ENCODE assay signal across 27 cellular contexts in genomic region chr2:161118722-161119121, GRCh38. TPM values are rescaled to one million over a fixed set of nuclear protein-coding genes. Genes with fewer than 3 reads are reported as not detected.
DNase-seq lines count a peak whose midpoint lies in the region; ATAC-seq lines count a peak whose summit lies in the region.
"Had no signal": no experiment of that assay in that cellular context is flagged by ENCODE, and none has a peak within 500 bp of the region (broad histone marks: within the 10 kb centered on the region; RNA-seq: fewer than 3 reads in every experiment).

No MANE protein-coding gene starts in this region.

- DNase-seq in activated CD4-positive, CD25-positive, alpha-beta regulatory T cell treated with anti-CD3 and anti-CD28 coated beads, Interleukin-2, amount 50 U/mL, for 72 hours = no peak
- no peak for DNase-seq in posterior vena cava (ENCODE audit: low spot score)
- no peak for DNase-seq in NCI-H2029 (lab: John Stamatoyannopoulos, UW)
- DNase-seq: activated B cell treated with CpG ODN at 0.5 μM for 24 hours; activated T-cell treated with anti-CD3 and anti-CD28 coated beads, Interleukin-2, amount 50 U/mL, for 24 hours; C1 segment of cervical spinal cord; Caco-2; effector CD4-positive, alpha-beta T cell; GDM1; glutamatergic neuron; GM23248; islet precursor cell; left lung; NCI-H1417 treated with DMSO at 0.1 percent for 48 hours; NCI-H2081 treated with DMSO at 0.1 percent for 48 hours; NCI-H2227 treated with DMSO at 0.1 percent for 48 hours; NCI-H526; OCI-M1; ovary; upper lobe of left lung had no signal

- H3K4me1 Mint-ChIP-seq in activated T-helper 17 cell treated with anti-CD3 and anti-CD28 coated beads, Interleukin-2, amount 50 U/mL, for 72 hours = peaks cover 15% of the 10 kb centered on the region

- ATAC-seq in activated CD4-positive, CD25-positive, alpha-beta regulatory T cell treated with anti-CD3 and anti-CD28 coated beads, Interleukin-2, amount 50 U/mL, for 24 hours = peak; percentile 21 to 50
- ATAC-seq in HG02938 (IDR thresholded peaks at IDR 0.05; ENCODE audit: unreplicated experiment) (peak; percentile 59), HG03196 (IDR thresholded peaks at IDR 0.05; ENCODE audit: unreplicated experiment) (peak; percentile 41), HG03095 (IDR thresholded peaks at IDR 0.05; ENCODE audit: unreplicated experiment) (no peak)
- ATAC-seq in activated T-helper 17 cell treated with anti-CD3 and anti-CD28 coated beads, Interleukin-2, amount 50 U/mL, for 72 hours (replicated peaks) = no peak
- ATAC-seq: left lung; stimulated activated effector memory CD8-positive, alpha-beta T cell treated with anti-CD3 and anti-CD28 coated beads, Interleukin-12 subunit alpha, Interleukin-12 subunit beta, amount 100 ng/mL, for 72 hours had no signal

- H3K9me3 Mint-ChIP-seq in activated T-helper 17 cell treated with anti-CD3 and anti-CD28 coated beads, Interleukin-2, amount 50 U/mL, for 72 hours = no peaks in the 10 kb centered on the region
- H3K9me3 Mint-ChIP-seq: activated B cell treated with CpG ODN at 0.5 μM for 24 hours; activated T-cell treated with anti-CD3 and anti-CD28 coated beads, Interleukin-2, amount 50 U/mL, for 24 hours; neural crest cell; stimulated activated effector memory CD8-positive, alpha-beta T cell treated with anti-CD3 and anti-CD28 coated beads, Interleukin-12 subunit alpha, Interleukin-12 subunit beta, amount 100 ng/mL, for 72 hours had no signal

- H3K27me3 Mint-ChIP-seq in activated T-helper 17 cell treated with anti-CD3 and anti-CD28 coated beads, Interleukin-2, amount 50 U/mL, for 72 hours = no peaks in the 10 kb centered on the region
- H3K27me3 Mint-ChIP-seq: activated B cell treated with CpG ODN at 0.5 μM for 24 hours; activated T-cell treated with anti-CD3 and anti-CD28 coated beads, Interleukin-2, amount 50 U/mL, for 24 hours had no signal

- intact Hi-C loops in posterior vena cava (cut with DNase I) = no loop called here

- no peak overlapping the region for H3K27ac Mint-ChIP-seq in activated T-helper 17 cell treated with anti-CD3 and anti-CD28 coated beads, Interleukin-2, amount 50 U/mL, for 72 hours
- H3K27ac Mint-ChIP-seq: activated B cell treated with CpG ODN at 0.5 μM for 24 hours; activated T-cell treated with anti-CD3 and anti-CD28 coated beads, Interleukin-2, amount 50 U/mL, for 24 hours; stimulated activated effector memory CD8-positive, alpha-beta T cell treated with anti-CD3 and anti-CD28 coated beads, Interleukin-12 subunit alpha, Interleukin-12 subunit beta, amount 100 ng/mL, for 72 hours had no signal

- H3K36me3 Mint-ChIP-seq in activated T-helper 17 cell treated with anti-CD3 and anti-CD28 coated beads, Interleukin-2, amount 50 U/mL, for 72 hours (ENCODE audit: low read depth) = no peaks in the 10 kb centered on the region
- H3K36me3 Mint-ChIP-seq: stimulated activated effector memory CD8-positive, alpha-beta T cell treated with anti-CD3 and anti-CD28 coated beads, Interleukin-12 subunit alpha, Interleukin-12 subunit beta, amount 100 ng/mL, for 72 hours had no signal

- no peak overlapping the region for H3K4me3 Mint-ChIP-seq in activated T-helper 17 cell treated with anti-CD3 and anti-CD28 coated beads, Interleukin-2, amount 50 U/mL, for 72 hours
- H3K4me3 Mint-ChIP-seq: activated B cell treated with CpG ODN at 0.5 μM for 24 hours; activated T-cell treated with anti-CD3 and anti-CD28 coated beads, Interleukin-2, amount 50 U/mL, for 24 hours; neural crest cell; stimulated activated effector memory CD8-positive, alpha-beta T cell treated with anti-CD3 and anti-CD28 coated beads, Interleukin-12 subunit alpha, Interleukin-12 subunit beta, amount 100 ng/mL, for 72 hours had no signal

RNA-seq across cellular contexts. Expression of gene TANK, which starts 41.5 kb away (rescaled TPM):
- total RNA-seq in posterior vena cava = 10 to 100 TPM; 37.7 to 55.3 TPM
- total RNA-seq in activated T-helper 17 cell treated with anti-CD3 and anti-CD28 coated beads, Interleukin-2, amount 50 U/mL, for 72 hours = 100 to 1,000 TPM; 110 to 114 TPM

Comparison
In these comparisons a context has a peak if more than half of its experiments do, and no peak if none do; other contexts are left out.
1. ATAC-seq: peak in activated CD4-positive, CD25-positive, alpha-beta regulatory T cell treated with anti-CD3 and anti-CD28 coated beads, Interleukin-2, amount 50 U/mL, for 24 hours (2 of 2), HG02938 (single experiment) and HG03196 (single experiment); none in HG03095 (single experiment) and activated T-helper 17 cell treated with anti-CD3 and anti-CD28 coated beads, Interleukin-2, amount 50 U/mL, for 72 hours (single experiment).